Comparison of ENCODE assay signal across 1 cellular context in genomic region chr6:75528423-75528822, GRCh38.
TF ChIP-seq lines count a peak whose summit lies in the region.

No MANE protein-coding gene starts in this region.

TF ChIP-seq in WTC11, 78 proteins besides CTCF, POLR2A, EP300 and RAD21 (continued from another document):
- TF ChIP-seq, protein P1, sequence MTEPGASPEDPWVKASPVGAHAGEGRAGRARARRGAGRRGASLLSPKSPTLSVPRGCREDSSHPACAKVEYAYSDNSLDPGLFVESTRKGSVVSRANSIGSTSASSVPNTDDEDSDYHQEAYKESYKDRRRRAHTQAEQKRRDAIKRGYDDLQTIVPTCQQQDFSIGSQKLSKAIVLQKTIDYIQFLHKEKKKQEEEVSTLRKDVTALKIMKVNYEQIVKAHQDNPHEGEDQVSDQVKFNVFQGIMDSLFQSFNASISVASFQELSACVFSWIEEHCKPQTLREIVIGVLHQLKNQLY (CRISPR knock-in tag; IDR thresholded peaks at IDR 0.05) = no peak
- TF ChIP-seq CREB1 (CRISPR knock-in tag; IDR thresholded peaks at IDR 0.05) (no peak), NFATC4 (CRISPR knock-in tag; IDR thresholded peaks at IDR 0.05) (no peak), CREM (CRISPR knock-in tag; IDR thresholded peaks at IDR 0.05) (no peak)
